Comparison of ENCODE assay signal across 1 cellular context in genomic region chr1:2232916-2233438, GRCh38.
A peak's percentile ranks its signal among the peaks of the same experiment; 100 is the strongest.
TF ChIP-seq lines count a peak whose summit lies in the region.

No MANE protein-coding gene starts in this region.

TF ChIP-seq in HepG2, 621 proteins besides CTCF, POLR2A, EP300 and RAD21 (continued from another document):
- TF ChIP-seq IKZF5 (CRISPR knock-in tag; IDR thresholded peaks at IDR 0.05) (no peak), NR2C2 (CRISPR knock-in tag; IDR thresholded peaks at IDR 0.05; ENCODE audit: borderline replicate concordance) (peak; percentile 7; the same call in 1 of the 2 replicates), SAFB2 (CRISPR knock-in tag; IDR thresholded peaks at IDR 0.05; ENCODE audit: borderline replicate concordance, low read depth) (0 out of 2 replicates have a peak, but pooled peaks have one; percentile 36), SSRP1 (CRISPR knock-in tag; IDR thresholded peaks at IDR 0.05) (no peak), SRY (CRISPR knock-in tag; IDR thresholded peaks at IDR 0.05) (no peak), STAG1 (CRISPR knock-in tag; IDR thresholded peaks at IDR 0.05) (0 out of 2 replicates have a peak, but pooled peaks have one; percentile 0), ISL2 (CRISPR knock-in tag; IDR thresholded peaks at IDR 0.05) (no peak), ZHX1 (CRISPR knock-in tag; IDR thresholded peaks at IDR 0.05; ENCODE audit: low read depth) (no peak), ARNT2 (CRISPR knock-in tag; IDR thresholded peaks at IDR 0.05; ENCODE audit: low read depth) (0 out of 2 replicates have a peak, but pooled peaks have one; percentile 11), CEBPB (IDR thresholded peaks at IDR 0.05; ENCODE audit: borderline replicate concordance, low read depth, low read length) (no peak), ZFP62 (CRISPR knock-in tag; IDR thresholded peaks at IDR 0.05) (no peak), ZNF468 (CRISPR knock-in tag; IDR thresholded peaks at IDR 0.05) (no peak), SP140L (CRISPR knock-in tag; IDR thresholded peaks at IDR 0.05; ENCODE audit: borderline replicate concordance) (no peak), SPEN (CRISPR knock-in tag; IDR thresholded peaks at IDR 0.05; ENCODE audit: low read depth) (no peak; the same call in 1 of the 2 replicates), CENPBD1 (CRISPR knock-in tag; IDR thresholded peaks at IDR 0.05; ENCODE audit: borderline replicate concordance, low read depth) (no peak), ZNF597 (CRISPR knock-in tag; IDR thresholded peaks at IDR 0.05) (no peak), ZNF280B (CRISPR knock-in tag; IDR thresholded peaks at IDR 0.05; ENCODE audit: borderline replicate concordance) (no peak), ZNF136 (CRISPR knock-in tag; IDR thresholded peaks at IDR 0.05; ENCODE audit: low read depth) (peak; percentile 19; the same call in 1 of the 2 replicates)
- TF ChIP-seq, protein P1, sequence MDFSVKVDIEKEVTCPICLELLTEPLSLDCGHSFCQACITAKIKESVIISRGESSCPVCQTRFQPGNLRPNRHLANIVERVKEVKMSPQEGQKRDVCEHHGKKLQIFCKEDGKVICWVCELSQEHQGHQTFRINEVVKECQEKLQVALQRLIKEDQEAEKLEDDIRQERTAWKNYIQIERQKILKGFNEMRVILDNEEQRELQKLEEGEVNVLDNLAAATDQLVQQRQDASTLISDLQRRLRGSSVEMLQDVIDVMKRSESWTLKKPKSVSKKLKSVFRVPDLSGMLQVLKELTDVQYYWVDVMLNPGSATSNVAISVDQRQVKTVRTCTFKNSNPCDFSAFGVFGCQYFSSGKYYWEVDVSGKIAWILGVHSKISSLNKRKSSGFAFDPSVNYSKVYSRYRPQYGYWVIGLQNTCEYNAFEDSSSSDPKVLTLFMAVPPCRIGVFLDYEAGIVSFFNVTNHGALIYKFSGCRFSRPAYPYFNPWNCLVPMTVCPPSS (IDR thresholded peaks at IDR 0.05): no peak
- TF ChIP-seq, protein P2, sequence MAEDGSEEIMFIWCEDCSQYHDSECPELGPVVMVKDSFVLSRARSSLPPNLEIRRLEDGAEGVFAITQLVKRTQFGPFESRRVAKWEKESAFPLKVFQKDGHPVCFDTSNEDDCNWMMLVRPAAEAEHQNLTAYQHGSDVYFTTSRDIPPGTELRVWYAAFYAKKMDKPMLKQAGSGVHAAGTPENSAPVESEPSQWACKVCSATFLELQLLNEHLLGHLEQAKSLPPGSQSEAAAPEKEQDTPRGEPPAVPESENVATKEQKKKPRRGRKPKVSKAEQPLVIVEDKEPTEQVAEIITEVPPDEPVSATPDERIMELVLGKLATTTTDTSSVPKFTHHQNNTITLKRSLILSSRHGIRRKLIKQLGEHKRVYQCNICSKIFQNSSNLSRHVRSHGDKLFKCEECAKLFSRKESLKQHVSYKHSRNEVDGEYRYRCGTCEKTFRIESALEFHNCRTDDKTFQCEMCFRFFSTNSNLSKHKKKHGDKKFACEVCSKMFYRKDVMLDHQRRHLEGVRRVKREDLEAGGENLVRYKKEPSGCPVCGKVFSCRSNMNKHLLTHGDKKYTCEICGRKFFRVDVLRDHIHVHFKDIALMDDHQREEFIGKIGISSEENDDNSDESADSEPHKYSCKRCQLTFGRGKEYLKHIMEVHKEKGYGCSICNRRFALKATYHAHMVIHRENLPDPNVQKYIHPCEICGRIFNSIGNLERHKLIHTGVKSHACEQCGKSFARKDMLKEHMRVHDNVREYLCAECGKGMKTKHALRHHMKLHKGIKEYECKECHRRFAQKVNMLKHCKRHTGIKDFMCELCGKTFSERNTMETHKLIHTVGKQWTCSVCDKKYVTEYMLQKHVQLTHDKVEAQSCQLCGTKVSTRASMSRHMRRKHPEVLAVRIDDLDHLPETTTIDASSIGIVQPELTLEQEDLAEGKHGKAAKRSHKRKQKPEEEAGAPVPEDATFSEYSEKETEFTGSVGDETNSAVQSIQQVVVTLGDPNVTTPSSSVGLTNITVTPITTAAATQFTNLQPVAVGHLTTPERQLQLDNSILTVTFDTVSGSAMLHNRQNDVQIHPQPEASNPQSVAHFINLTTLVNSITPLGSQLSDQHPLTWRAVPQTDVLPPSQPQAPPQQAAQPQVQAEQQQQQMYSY (CRISPR knock-in tag; IDR thresholded peaks at IDR 0.05): peak; percentile 24; the same call in 1 of the 2 replicates
- TF ChIP-seq, protein P3, sequence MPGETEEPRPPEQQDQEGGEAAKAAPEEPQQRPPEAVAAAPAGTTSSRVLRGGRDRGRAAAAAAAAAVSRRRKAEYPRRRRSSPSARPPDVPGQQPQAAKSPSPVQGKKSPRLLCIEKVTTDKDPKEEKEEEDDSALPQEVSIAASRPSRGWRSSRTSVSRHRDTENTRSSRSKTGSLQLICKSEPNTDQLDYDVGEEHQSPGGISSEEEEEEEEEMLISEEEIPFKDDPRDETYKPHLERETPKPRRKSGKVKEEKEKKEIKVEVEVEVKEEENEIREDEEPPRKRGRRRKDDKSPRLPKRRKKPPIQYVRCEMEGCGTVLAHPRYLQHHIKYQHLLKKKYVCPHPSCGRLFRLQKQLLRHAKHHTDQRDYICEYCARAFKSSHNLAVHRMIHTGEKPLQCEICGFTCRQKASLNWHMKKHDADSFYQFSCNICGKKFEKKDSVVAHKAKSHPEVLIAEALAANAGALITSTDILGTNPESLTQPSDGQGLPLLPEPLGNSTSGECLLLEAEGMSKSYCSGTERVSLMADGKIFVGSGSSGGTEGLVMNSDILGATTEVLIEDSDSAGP (CRISPR knock-in tag; IDR thresholded peaks at IDR 0.05; ENCODE audit: borderline replicate concordance): no peak
- TF ChIP-seq, protein P4, sequence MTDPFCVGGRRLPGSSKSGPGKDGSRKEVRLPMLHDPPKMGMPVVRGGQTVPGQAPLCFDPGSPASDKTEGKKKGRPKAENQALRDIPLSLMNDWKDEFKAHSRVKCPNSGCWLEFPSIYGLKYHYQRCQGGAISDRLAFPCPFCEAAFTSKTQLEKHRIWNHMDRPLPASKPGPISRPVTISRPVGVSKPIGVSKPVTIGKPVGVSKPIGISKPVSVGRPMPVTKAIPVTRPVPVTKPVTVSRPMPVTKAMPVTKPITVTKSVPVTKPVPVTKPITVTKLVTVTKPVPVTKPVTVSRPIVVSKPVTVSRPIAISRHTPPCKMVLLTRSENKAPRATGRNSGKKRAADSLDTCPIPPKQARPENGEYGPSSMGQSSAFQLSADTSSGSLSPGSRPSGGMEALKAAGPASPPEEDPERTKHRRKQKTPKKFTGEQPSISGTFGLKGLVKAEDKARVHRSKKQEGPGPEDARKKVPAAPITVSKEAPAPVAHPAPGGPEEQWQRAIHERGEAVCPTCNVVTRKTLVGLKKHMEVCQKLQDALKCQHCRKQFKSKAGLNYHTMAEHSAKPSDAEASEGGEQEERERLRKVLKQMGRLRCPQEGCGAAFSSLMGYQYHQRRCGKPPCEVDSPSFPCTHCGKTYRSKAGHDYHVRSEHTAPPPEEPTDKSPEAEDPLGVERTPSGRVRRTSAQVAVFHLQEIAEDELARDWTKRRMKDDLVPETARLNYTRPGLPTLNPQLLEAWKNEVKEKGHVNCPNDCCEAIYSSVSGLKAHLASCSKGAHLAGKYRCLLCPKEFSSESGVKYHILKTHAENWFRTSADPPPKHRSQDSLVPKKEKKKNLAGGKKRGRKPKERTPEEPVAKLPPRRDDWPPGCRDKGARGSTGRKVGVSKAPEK (CRISPR knock-in tag; IDR thresholded peaks at IDR 0.05; ENCODE audit: borderline replicate concordance): no peak
TF ChIP-seq in HepG2: peak in this region for 22.
